8 cellular contexts compared by ENCODE assay signal in genomic region chr13:50082426-50083283, GRCh38.
A peak's percentile ranks its signal among the peaks of the same experiment; 100 is the strongest.
DNase-seq lines count a peak whose midpoint lies in the region; ATAC-seq and TF ChIP-seq lines count a peak whose summit lies in the region.

No MANE protein-coding gene starts in this region.

- peaks cover 93% of the 10 kb centered on the region for H3K79me2 ChIP-seq in PC-9 (ENCODE audit: low read depth)
- peaks cover 81% of the 10 kb centered on the region for H3K79me2 ChIP-seq in neural progenitor cell (ENCODE audit: low read depth)

- TF ChIP-seq CTCF in PC-9 (conservative IDR thresholded peaks at IDR 0.05) (no peak), fibroblast of mammary gland (conservative IDR thresholded peaks at IDR 0.05; ENCODE audit: control insufficient read depth, insufficient read depth, low read depth, low read length) (no peak), neural progenitor cell (IDR thresholded peaks at IDR 0.05) (no peak), testis (IDR thresholded peaks at IDR 0.05) (no peak)

- intact Hi-C loops in PC-9 (cut with micrococcal nuclease; ENCODE audit: unreplicated experiment) = loop anchor here (1.0 to 5.0 kb wide), 10 partner anchors 22 to 719 kb away; partner anchors contain the start of gene TRIM13
- intact Hi-C loops in testis (cut with DNase I; ENCODE audit: low total_unique reads) = loop anchor here (5.0 kb wide), 2 partner anchors 45 to 85 kb away; partner anchors contain the start of gene TRIM13

- no peaks in the 10 kb centered on the region; the same call in 1 of the 2 replicates for H4K20me1 ChIP-seq in PC-9 (ENCODE audit: insufficient read depth)
- H4K20me1 ChIP-seq in neural progenitor cell (ENCODE audit: low read depth) = peaks cover 26% of the 10 kb centered on the region

- ATAC-seq in GM21619 (IDR thresholded peaks at IDR 0.05; ENCODE audit: unreplicated experiment) = peak; percentile 54
- peak; percentile 74 to 79 for ATAC-seq in activated T-cell treated with anti-CD3 and anti-CD28 coated beads, Interleukin-2, amount 50 U/mL, for 4 hours

- H3K4me3 Mint-ChIP-seq in activated T-cell treated with anti-CD3 and anti-CD28 coated beads, Interleukin-2, amount 50 U/mL, for 4 hours = peak overlapping the region; percentile 99
- peak overlapping the region; percentile 100 for H3K4me3 Mint-ChIP-seq in neural progenitor cell

- no peaks in the 10 kb centered on the region for H3K9me2 ChIP-seq in PC-9 (ENCODE audit: insufficient read depth)

- H3F3A ChIP-seq in PC-9 (ENCODE audit: insufficient read depth, low read depth) (peaks cover 25% of the 10 kb centered on the region), neural progenitor cell (ENCODE audit: low read depth) (peaks cover 31% of the 10 kb centered on the region)

- no peak for TF ChIP-seq EP300 in Ishikawa (IDR thresholded peaks at IDR 0.05; ENCODE audit: borderline replicate concordance)

- H3K4me3 ChIP-seq in PC-9 (peak overlapping the region; percentile 87), fibroblast of mammary gland (ENCODE audit: control insufficient read depth, low read depth, low read length) (peak overlapping the region; percentile 97), neural progenitor cell (peak overlapping the region; percentile 96), testis (peak overlapping the region; percentile 81 to 82)

- no peak for TF ChIP-seq RAD21 in Ishikawa (IDR thresholded peaks at IDR 0.05; ENCODE audit: low read depth)

- POLR2A ChIA-PET in PC-9 (lab: Charles Lee; ENCODE audit: unreplicated experiment) = interaction anchor here (0.6 kb wide), 1 partner anchor 831 kb away, joined by 21 read pairs; no protein-coding TSS in a partner anchor

- H3K27me3 Mint-ChIP-seq in activated T-cell treated with anti-CD3 and anti-CD28 coated beads, Interleukin-2, amount 50 U/mL, for 4 hours (ENCODE audit: low read depth) = peaks cover 7% of the 10 kb centered on the region
- H3K27me3 Mint-ChIP-seq in neural progenitor cell (ENCODE audit: insufficient read depth, low read depth) = peaks cover 2% of the 10 kb centered on the region

- CTCF ChIA-PET in PC-9 (lab: Charles Lee) = interaction anchor here (0.7 kb wide), 1 partner anchor 993 kb away, joined by 7 read pairs; no protein-coding TSS in a partner anchor

- H3K4me1 ChIP-seq in PC-9 (replicated peaks; ENCODE audit: insufficient read depth) (peaks cover 38% of the 10 kb centered on the region), neural progenitor cell (peaks cover 23% of the 10 kb centered on the region), testis (peaks cover 8% of the 10 kb centered on the region)

- 3 to 4% methylated on average over 28 of the region's 28 CpGs for WGBS in testis, 2 donors

- H3K36me3 ChIP-seq in PC-9 (ENCODE audit: low read depth) (0 out of 2 replicates have a peak, but pooled peaks cover 3% of the 10 kb centered on the region), neural progenitor cell (no peaks in the 10 kb centered on the region), testis (ENCODE audit: low read depth, missing control alignments) (no peaks in the 10 kb centered on the region)

- H3K27me3 ChIP-seq in PC-9 (ENCODE audit: insufficient read depth, low read depth) (no peaks in the 10 kb centered on the region), neural progenitor cell (no peaks in the 10 kb centered on the region), testis (no peaks in the 10 kb centered on the region)

- H2AFZ ChIP-seq in PC-9 (peak overlapping the region; percentile 88), neural progenitor cell (replicated peaks) (peak overlapping the region; percentile 95)

- DNase-seq in DMS53 treated with DMSO at 0.1 percent for 48 hours (lab: John Stamatoyannopoulos, UW; ENCODE audit: unreplicated experiment) (peak; percentile 89), PC-9 (peak; percentile 69 to 77), fibroblast of mammary gland (ENCODE audit: low read depth) (peak; percentile 68), neural progenitor cell (ENCODE audit: low spot score) (peak; percentile 91), testis (peak; percentile 89)
- peak; percentile 73 for DNase-seq in activated T-cell treated with anti-CD3 and anti-CD28 coated beads, Interleukin-2, amount 50 U/mL, for 4 hours

- no peak for TF ChIP-seq POLR2A in testis (IDR thresholded peaks at IDR 0.05)

- H3K9me3 Mint-ChIP-seq in activated T-cell treated with anti-CD3 and anti-CD28 coated beads, Interleukin-2, amount 50 U/mL, for 4 hours = no peaks in the 10 kb centered on the region
- no peaks in the 10 kb centered on the region for H3K9me3 Mint-ChIP-seq in neural progenitor cell

- H3K9me3 ChIP-seq in PC-9 (ENCODE audit: insufficient read depth, low read depth) (no peaks in the 10 kb centered on the region), neural progenitor cell (ENCODE audit: low read depth) (no peaks in the 10 kb centered on the region), testis (no peaks in the 10 kb centered on the region)

- H3K36me3 Mint-ChIP-seq in activated T-cell treated with anti-CD3 and anti-CD28 coated beads, Interleukin-2, amount 50 U/mL, for 4 hours (ENCODE audit: insufficient read depth) = no peaks in the 10 kb centered on the region
- peaks cover 3% of the 10 kb centered on the region for H3K36me3 Mint-ChIP-seq in neural progenitor cell

- H3K27ac ChIP-seq in PC-9 = peak overlapping the region; percentile 76
- H3K27ac ChIP-seq in neural progenitor cell = peak overlapping the region; percentile 19
- peak overlapping the region; percentile 41 to 87 for H3K27ac ChIP-seq in testis

- peak overlapping the region; percentile 82 for H3K4me2 ChIP-seq in PC-9
- H3K4me2 ChIP-seq in neural progenitor cell = peak overlapping the region; percentile 74

- peaks cover 36% of the 10 kb centered on the region for H3K4me1 Mint-ChIP-seq in activated T-cell treated with anti-CD3 and anti-CD28 coated beads, Interleukin-2, amount 50 U/mL, for 4 hours (ENCODE audit: low read depth)
- peaks cover 32% of the 10 kb centered on the region for H3K4me1 Mint-ChIP-seq in neural progenitor cell

- BruUV-seq in PC-9 (replicated peaks; lab: Mats Ljungman, UMichigan) = TSS peak; percentile 77

- H3K27ac Mint-ChIP-seq in neural progenitor cell = peak overlapping the region; percentile 99

- no peak overlapping the region for H3K9ac ChIP-seq in neural progenitor cell

TF ChIP-seq in Ishikawa, 13 proteins besides CTCF, POLR2A, EP300 and RAD21:
- TF ChIP-seq USF1 (IDR thresholded peaks at IDR 0.05) (no peak), CEBPB (IDR thresholded peaks at IDR 0.05) (peak; percentile 78)

Comparison
In these comparisons a context has a peak if more than half of its experiments do, and no peak if none do; other contexts are left out.
1. Peak in every context shown above with its lines: DNase-seq, ATAC-seq, H3K4me3 ChIP-seq and H3K27ac ChIP-seq.
2. H3K27ac ChIP-seq: peak in every context shown above with its lines; median percentile 76 in PC-9; 64 in testis; 19 in neural progenitor cell.